ENCODE assay signal across 12 cellular contexts in the genomic region with DNA sequence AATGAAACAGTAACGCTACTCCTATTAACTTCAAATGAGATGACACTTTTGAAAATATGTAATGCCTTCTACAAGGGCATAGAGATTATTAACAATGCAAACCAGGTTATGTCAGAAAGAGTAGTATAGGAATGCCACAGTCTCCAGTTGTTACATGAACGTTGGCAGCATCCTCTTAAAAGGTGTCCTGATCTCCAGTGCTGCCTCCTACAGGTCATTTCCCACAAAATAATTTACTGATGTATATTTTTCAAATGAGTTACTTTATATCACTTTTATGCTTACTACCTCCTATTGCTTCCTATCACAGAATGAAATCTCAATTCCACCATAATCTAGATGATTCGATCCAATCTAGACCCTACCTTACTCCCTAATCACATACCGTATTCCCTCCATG.
DNase-seq lines count a peak whose midpoint lies in the region; ATAC-seq and TF ChIP-seq lines count a peak whose summit lies in the region.
"Had no signal": no experiment of that assay in that cellular context is flagged by ENCODE, and none has a peak within 500 bp of the region (broad histone marks: within the 10 kb centered on the region; RNA-seq: fewer than 3 reads in every experiment).

No MANE protein-coding gene starts in this region.

- H3K36me3 ChIP-seq in PC-3 (ENCODE audit: low read depth, low read length): no peaks in the 10 kb centered on the region

- no peaks in the 10 kb centered on the region for H4K20me1 ChIP-seq in PC-3 (ENCODE audit: low read length)

- no peaks in the 10 kb centered on the region for H3K79me2 ChIP-seq in PC-3 (ENCODE audit: low read length)

- H2AFZ ChIP-seq in PC-3 (ENCODE audit: low read length): peak overlapping the region; percentile 31; the same call in 1 of the 2 replicates

- intact Hi-C loops in PC-3 (cut with micrococcal nuclease): loop anchor here (5.0 kb wide), 2 partner anchors 283 to 453 kb away; no protein-coding TSS in a partner anchor

- POLR2A ChIA-PET in PC-3 (lab: Charles Lee; ENCODE audit: unreplicated experiment): no interaction called here

- no peaks in the 10 kb centered on the region for H3K9me3 ChIP-seq in PC-3 (ENCODE audit: low read length)

- DNase-seq in PC-3: peak; percentile 77
- peak; percentile 46 for DNase-seq in fibroblast of pulmonary artery (ENCODE audit: low read depth)
- DNase-seq in stimulated activated CD4-positive, alpha-beta T cell treated with anti-CD3 and anti-CD28 coated beads, Interleukin-4, amount 100 ng/mL, for 4 hours: no peak
- no peak for DNase-seq in GDM1 (lab: John Stamatoyannopoulos, UW)
- no peak for DNase-seq in germinal center (ENCODE audit: low spot score)
- DNase-seq: activated naive CD4-positive, alpha-beta T cell treated with anti-CD3 and anti-CD28 coated beads, Interleukin-2, amount 50 U/mL, for 16 hours; CD4-positive, CD25-positive, alpha-beta regulatory T cell; NCI-H1417 treated with DMSO at 0.1 percent for 48 hours had no signal

- ATAC-seq in PC-3 (no peak), esophagus mucosa (no peak)
- ATAC-seq: natural killer cell treated with Interleukin-12 subunit alpha and Interleukin-12 subunit beta and Interleukin-15 and Interleukin-18, amount 100 ng/mL, for 72 hours had no signal

- TF ChIP-seq CTCF in 22Rv1 (IDR thresholded peaks at IDR 0.05) (peak; percentile 75), GM12874 (IDR thresholded peaks at IDR 0.05; ENCODE audit: insufficient read depth, low read depth, low read length) (peak; percentile 11; the same call in 1 of the 2 replicates), PC-3 (conservative IDR thresholded peaks at IDR 0.05; ENCODE audit: low read depth, low read length) (peak; percentile 89), fibroblast of pulmonary artery (IDR thresholded peaks at IDR 0.05; ENCODE audit: low read length, missing control alignments) (peak; percentile 47)

- H3K9ac ChIP-seq in PC-3 (ENCODE audit: low read length): no peak overlapping the region

- H3K4me1 ChIP-seq in PC-3 (ENCODE audit: insufficient read depth, low read length): peaks cover 17% of the 10 kb centered on the region

- no peaks in the 10 kb centered on the region for H3K27me3 ChIP-seq in PC-3 (ENCODE audit: low read length)

- 0 out of 2 replicates have a peak, but pooled peaks cover 6% of the 10 kb centered on the region for H3K9me2 ChIP-seq in PC-3 (replicated peaks; ENCODE audit: low read length)

- no peak overlapping the region for H3K4me2 ChIP-seq in PC-3 (ENCODE audit: low read length)

- H3F3A ChIP-seq in PC-3 (ENCODE audit: low read length, unreplicated experiment): peaks cover 4% of the 10 kb centered on the region

- BruUV-seq in PC-3 (replicated peaks; lab: Mats Ljungman, UMichigan): no TSS peak

- H3K27ac ChIP-seq in 22Rv1: no peak overlapping the region
- no peak overlapping the region for H3K27ac ChIP-seq in PC-3 (ENCODE audit: low read length)

- H3K4me3 ChIP-seq in PC-3 (ENCODE audit: low read length): no peak overlapping the region
- no peak overlapping the region for H3K4me3 ChIP-seq in fibroblast of pulmonary artery (replicated peaks; ENCODE audit: low read depth, low read length)

- CTCF ChIA-PET in PC-3 (lab: Charles Lee): no interaction called here

Comparison
In these comparisons a context has a peak if more than half of its experiments do, and no peak if none do; other contexts are left out.
1. CTCF ChIP-seq: peak in every context shown above with its lines; median percentile 89 in PC-3; 75 in 22Rv1; 47 in fibroblast of pulmonary artery; 11 in GM12874.
2. DNase-seq: peak in PC-3 (single experiment) and fibroblast of pulmonary artery (single experiment); none in stimulated activated CD4-positive, alpha-beta T cell treated with anti-CD3 and anti-CD28 coated beads, Interleukin-4, amount 100 ng/mL, for 4 hours (0 of 2), GDM1 (single experiment) and germinal center (single experiment).